ENCODE assay signal across 8 cellular contexts in the genomic region with DNA sequence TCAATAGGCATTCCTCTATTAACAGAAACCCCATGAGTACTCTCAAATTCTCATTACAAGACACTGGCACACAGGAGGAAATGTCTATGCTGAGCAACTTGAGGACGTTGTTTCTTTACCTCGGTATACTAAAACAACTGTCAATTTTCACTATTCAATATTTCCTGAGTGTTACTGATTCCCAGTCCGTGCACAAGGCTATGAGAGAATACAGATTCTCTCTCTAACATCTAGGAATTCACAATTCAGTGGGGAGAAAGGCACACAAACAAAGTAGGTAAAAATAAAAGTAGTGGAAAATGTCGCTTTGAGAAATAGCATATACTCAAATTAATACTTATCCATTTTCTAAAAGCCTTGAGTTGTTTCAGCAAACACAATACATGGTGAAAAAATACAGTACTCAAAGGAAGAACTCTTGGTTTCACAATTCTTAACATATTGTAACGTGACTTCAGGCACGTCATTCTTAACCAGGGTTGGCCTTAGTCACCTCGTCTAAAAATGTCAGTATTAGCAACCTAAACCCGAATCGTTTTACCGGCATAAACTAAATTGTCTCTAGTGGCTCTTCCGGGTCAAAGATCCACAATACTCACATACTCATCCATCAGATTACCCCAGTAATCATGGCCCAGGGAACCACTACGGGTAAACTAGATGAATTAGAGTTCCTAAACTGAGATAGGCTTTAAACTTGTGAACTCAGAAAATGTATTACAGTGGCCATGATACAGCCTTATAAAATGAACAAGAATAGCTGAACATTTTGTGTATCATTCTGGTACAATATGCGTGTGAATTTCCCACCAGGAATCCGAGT. TPM values are rescaled to one million over a fixed set of nuclear protein-coding genes. Genes with fewer than 3 reads are reported as not detected.
DNase-seq lines count a peak whose midpoint lies in the region; ATAC-seq and TF ChIP-seq lines count a peak whose summit lies in the region.

No MANE protein-coding gene starts in this region.

- H3K9me3 ChIP-seq in WERI-Rb-1 (ENCODE audit: severe bottlenecking): no peaks in the 10 kb centered on the region
- no peaks in the 10 kb centered on the region for H3K9me3 ChIP-seq in esophagus squamous epithelium
- H3K9me3 ChIP-seq in neuron (ENCODE audit: low read length): no peaks in the 10 kb centered on the region

- H3K27me3 ChIP-seq in WERI-Rb-1 (ENCODE audit: insufficient read depth, low read depth, severe bottlenecking) (no peaks in the 10 kb centered on the region), esophagus squamous epithelium (no peaks in the 10 kb centered on the region), neuron (ENCODE audit: insufficient read depth, low read length) (no peaks in the 10 kb centered on the region)

- intact Hi-C loops in esophagus squamous epithelium (cut with DNase I): no loop called here

- no peak for DNase-seq in AG09309 (ENCODE audit: low read depth)
- DNase-seq in HS-5 (ENCODE audit: low read depth): peak; percentile 80
- DNase-seq in WERI-Rb-1: no peak
- DNase-seq in esophagus squamous epithelium (lab: John Stamatoyannopoulos, UW): no peak
- no peak for DNase-seq in NCI-H187 (lab: John Stamatoyannopoulos, UW)
- DNase-seq in activated gamma-delta T cell treated with Interleukin-2 at 50 U/mL for 16 hours: no peak

- 2 to 3% methylated on average over 14 of the region's 14 CpGs for WGBS in esophagus squamous epithelium, 2 donors

- H3K36me3 ChIP-seq in WERI-Rb-1: no peaks in the 10 kb centered on the region
- H3K36me3 ChIP-seq in esophagus squamous epithelium: no peaks in the 10 kb centered on the region
- no peaks in the 10 kb centered on the region for H3K36me3 ChIP-seq in neuron (ENCODE audit: insufficient read depth, low read length)

- no peak overlapping the region for H3K27ac ChIP-seq in WERI-Rb-1
- peak overlapping the region; percentile 99 for H3K27ac ChIP-seq in esophagus squamous epithelium

- TF ChIP-seq CTCF in AG09309 (IDR thresholded peaks at IDR 0.05; ENCODE audit: control insufficient read depth, insufficient read depth, low read depth, low read length, missing control alignments) (no peak), WERI-Rb-1 (IDR thresholded peaks at IDR 0.05; ENCODE audit: low read depth, low read length) (no peak), esophagus squamous epithelium (IDR thresholded peaks at IDR 0.05) (no peak)

- peaks cover 8 to 59% (median 14%) of the 10 kb centered on the region in 3 donors for H3K4me1 ChIP-seq in esophagus squamous epithelium
- peaks cover 29% of the 10 kb centered on the region for H3K4me1 ChIP-seq in neuron (ENCODE audit: insufficient read depth, low read length)

- no peak for TF ChIP-seq POLR2A in esophagus squamous epithelium (IDR thresholded peaks at IDR 0.05)

- ATAC-seq in GM18520 (IDR thresholded peaks at IDR 0.05; ENCODE audit: unreplicated experiment): peak; percentile 22

- H2AFZ ChIP-seq in neuron (ENCODE audit: low read depth, low read length): peak overlapping the region; percentile 23

- peak overlapping the region; percentile 97 for H3K4me3 ChIP-seq in AG09309 (ENCODE audit: control insufficient read depth, low read depth, low read length)
- peak overlapping the region; percentile 91 for H3K4me3 ChIP-seq in WERI-Rb-1 (ENCODE audit: low read depth, low read length)
- H3K4me3 ChIP-seq in esophagus squamous epithelium: peak overlapping the region; percentile 90 to 95 (median 94)
- peak overlapping the region; percentile 81 for H3K4me3 ChIP-seq in neuron (ENCODE audit: low read length)

RNA-seq across cellular contexts. Expression of a gene that starts 1.5 kb away (rescaled TPM):
- total RNA-seq in esophagus squamous epithelium: 10 to 100 TPM in 1 of 4 donors, 1 to 10 TPM in 3; 5.8 to 12.6 (median 8.8) TPM

RNA-seq across cellular contexts. Expression of a gene that starts 2.7 kb away (rescaled TPM):
- total RNA-seq in esophagus squamous epithelium: 10 to 100 TPM; 11.0 to 25.1 (median 17.6) TPM
